In the genomic region with DNA sequence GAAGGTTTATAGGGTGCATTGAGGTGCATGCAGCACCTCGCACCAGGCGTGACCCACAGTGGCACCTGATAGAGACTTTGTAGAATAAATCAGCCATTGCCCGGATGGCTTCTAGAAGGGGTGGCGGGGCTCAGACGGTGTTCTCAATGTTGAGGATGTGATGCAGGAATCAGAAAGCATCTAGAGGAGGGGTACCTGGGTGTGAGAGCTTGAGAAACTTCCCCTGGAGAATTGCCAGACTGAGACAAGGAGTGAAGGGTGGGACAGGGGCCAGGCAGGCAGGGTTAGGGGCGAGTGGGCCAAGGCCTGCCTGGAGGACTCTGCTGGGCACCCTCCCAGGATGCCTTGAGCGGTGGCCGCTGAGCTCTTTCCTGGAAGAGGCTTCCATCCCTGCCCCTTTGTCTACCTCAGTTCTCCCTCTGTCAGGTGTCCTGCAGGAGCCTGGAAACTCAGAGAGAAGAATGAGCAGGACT, we compare ENCODE assay signal across 1 cellular context.
A peak's percentile ranks its signal among the peaks of the same experiment; 100 is the strongest.
TF ChIP-seq lines count a peak whose summit lies in the region.

No MANE protein-coding gene starts in this region.

TF ChIP-seq in HepG2, 621 proteins besides CTCF, POLR2A, EP300 and RAD21:
- TF ChIP-seq, protein P1, sequence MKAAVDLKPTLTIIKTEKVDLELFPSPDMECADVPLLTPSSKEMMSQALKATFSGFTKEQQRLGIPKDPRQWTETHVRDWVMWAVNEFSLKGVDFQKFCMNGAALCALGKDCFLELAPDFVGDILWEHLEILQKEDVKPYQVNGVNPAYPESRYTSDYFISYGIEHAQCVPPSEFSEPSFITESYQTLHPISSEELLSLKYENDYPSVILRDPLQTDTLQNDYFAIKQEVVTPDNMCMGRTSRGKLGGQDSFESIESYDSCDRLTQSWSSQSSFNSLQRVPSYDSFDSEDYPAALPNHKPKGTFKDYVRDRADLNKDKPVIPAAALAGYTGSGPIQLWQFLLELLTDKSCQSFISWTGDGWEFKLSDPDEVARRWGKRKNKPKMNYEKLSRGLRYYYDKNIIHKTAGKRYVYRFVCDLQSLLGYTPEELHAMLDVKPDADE (CRISPR knock-in tag; IDR thresholded peaks at IDR 0.05): 0 out of 2 replicates have a peak, but pooled peaks have one; percentile 33
- TF ChIP-seq ZNF674 (CRISPR knock-in tag; IDR thresholded peaks at IDR 0.05; ENCODE audit: low read depth): no peak
TF ChIP-seq in HepG2: peak in this region for 1.
